1 cellular context compared by ENCODE assay signal in the genomic region with DNA sequence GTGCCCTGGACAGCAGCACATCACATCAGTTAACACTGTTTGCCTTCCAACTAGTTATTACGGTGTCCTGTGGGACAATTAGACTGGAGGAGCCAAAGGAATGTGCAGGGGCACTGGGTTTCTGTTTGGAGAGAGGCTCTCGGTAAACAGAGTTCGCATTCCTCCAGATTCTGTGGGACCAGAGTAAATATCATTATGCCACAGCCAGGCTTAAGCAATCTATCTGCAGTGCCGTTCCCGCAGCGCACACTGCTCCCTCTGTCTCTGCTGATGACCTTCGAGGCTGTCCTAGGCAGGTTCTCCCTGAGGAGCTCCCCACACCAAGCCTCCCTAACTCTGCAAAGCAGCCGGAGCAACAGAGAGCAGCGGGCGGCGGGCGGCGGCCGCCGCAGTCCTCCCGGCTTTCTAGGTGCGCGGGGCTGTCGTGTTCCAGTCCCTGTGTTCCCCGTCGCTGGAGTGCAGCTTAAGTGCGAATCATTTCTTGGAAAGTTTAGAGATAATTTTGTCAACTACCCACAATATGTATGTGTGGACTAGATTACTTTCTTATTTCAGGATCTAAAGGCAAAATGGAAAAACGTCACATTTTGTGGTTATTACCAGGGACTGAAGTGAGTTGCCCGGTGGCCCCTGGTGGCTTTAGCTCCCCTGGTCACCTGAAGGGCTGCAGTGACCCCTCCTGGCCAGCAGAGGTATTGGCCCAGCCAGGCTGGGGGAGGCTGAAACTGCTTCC.
TF ChIP-seq lines count a peak whose summit lies in the region.

No MANE protein-coding gene starts in this region.

TF ChIP-seq in HCT116, 20 proteins besides CTCF, POLR2A, EP300 and RAD21 (continued from another document):
- TF ChIP-seq, protein P1, sequence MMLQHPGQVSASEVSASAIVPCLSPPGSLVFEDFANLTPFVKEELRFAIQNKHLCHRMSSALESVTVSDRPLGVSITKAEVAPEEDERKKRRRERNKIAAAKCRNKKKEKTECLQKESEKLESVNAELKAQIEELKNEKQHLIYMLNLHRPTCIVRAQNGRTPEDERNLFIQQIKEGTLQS (IDR thresholded peaks at IDR 0.05) = no peak
- TF ChIP-seq YY1 (IDR thresholded peaks at IDR 0.05; ENCODE audit: extremely low read depth, insufficient replicate concordance, low read depth, low read length) = no peak
